8 cellular contexts compared by ENCODE assay signal in genomic region chr17:4948166-4948996, GRCh38. TPM values are rescaled to one million over a fixed set of nuclear protein-coding genes. Genes with fewer than 3 reads are reported as not detected.
DNase-seq lines count a peak whose midpoint lies in the region; ATAC-seq and TF ChIP-seq lines count a peak whose summit lies in the region.

PFN1 (minus strand) TSS chr17:4948530; CDS start chr17:4948394, 136 bp downstream.

- peak; percentile 92 for TF ChIP-seq POLR2A in Raji (IDR thresholded peaks at IDR 0.05; ENCODE audit: insufficient read depth, low read depth, low read length)

- peak; percentile 49 to 76 (median 61) for ATAC-seq in natural killer cell
- peak; percentile 25 to 43 for ATAC-seq in stimulated activated naive B cell treated with anti-CD40 and anti-IgM and Interleukin-4, amounts not matched to agents 10 μg/mL and 1 μg/mL and 100 μg/mL, for 72 hours (replicated peaks)

- H3K9me3 ChIP-seq in KOPT-K1 (ENCODE audit: insufficient read depth, low read length, poor library complexity, severe bottlenecking), result no peaks in the 10 kb centered on the region

- peaks cover 0 to 2% of the 10 kb centered on the region in 2 donors for H3K27me3 Mint-ChIP-seq in natural killer cell (ENCODE audit: low read depth in 2 of 2)
- H3K27me3 Mint-ChIP-seq in stimulated activated naive B cell treated with anti-CD40 and anti-IgM and Interleukin-4, amounts not matched to agents 10 μg/mL and 1 μg/mL and 100 μg/mL, for 72 hours, result no peaks in the 10 kb centered on the region

- H3K36me3 ChIP-seq in KOPT-K1 (ENCODE audit: insufficient read depth, low read length), result peaks cover 42% of the 10 kb centered on the region

- H3K27ac ChIP-seq in KOPT-K1 (ENCODE audit: low read depth, low read length, poor library complexity, severe bottlenecking), result peak within 1 kb of the TSS; percentile 99

- DNase-seq in AG08396 (ENCODE audit: low spot score), result peak; percentile 94
- peak; percentile 84 for DNase-seq in GM19238 (ENCODE audit: insufficient read length, low spot score)
- peak; percentile 85 for DNase-seq in activated T-helper 9 cell treated with anti-CD3 and anti-CD28 coated beads, Interleukin-2, amount 50 U/mL, for 16 hours (ENCODE audit: low read depth)
- peak; percentile 93 for DNase-seq in fibroblast of peridontal ligament (ENCODE audit: extremely low read depth)
- DNase-seq in natural killer cell, result peak; percentile 80
- peak; percentile 77 for DNase-seq in stimulated activated naive B cell treated with anti-CD40 and anti-IgM and Interleukin-4, amounts not matched to agents 10 μg/mL and 1 μg/mL and 100 μg/mL, for 72 hours

- intact Hi-C loops in natural killer cell (cut with micrococcal nuclease), result loop anchor here (1.0 to 5.0 kb wide), 3 partner anchors 8 to 469 kb away; partner anchors contain the start of genes NUP88, RNF167, SLC25A11 and SPAG7

- peak within 1 kb of the TSS; percentile 91 for H3K4me3 Mint-ChIP-seq in natural killer cell
- peak within 1 kb of the TSS; percentile 86 to 91 for H3K4me3 Mint-ChIP-seq in stimulated activated naive B cell treated with anti-CD40 and anti-IgM and Interleukin-4, amounts not matched to agents 10 μg/mL and 1 μg/mL and 100 μg/mL, for 72 hours

- no peak for TF ChIP-seq CTCF in natural killer cell (IDR thresholded peaks at IDR 0.05)

- H3K9me3 Mint-ChIP-seq in natural killer cell, result no peaks in the 10 kb centered on the region
- no peaks in the 10 kb centered on the region for H3K9me3 Mint-ChIP-seq in stimulated activated naive B cell treated with anti-CD40 and anti-IgM and Interleukin-4, amounts not matched to agents 10 μg/mL and 1 μg/mL and 100 μg/mL, for 72 hours

- peak within 1 kb of the TSS; percentile 87 to 93 for H3K27ac Mint-ChIP-seq in natural killer cell
- peak within 1 kb of the TSS; percentile 95 for H3K27ac Mint-ChIP-seq in stimulated activated naive B cell treated with anti-CD40 and anti-IgM and Interleukin-4, amounts not matched to agents 10 μg/mL and 1 μg/mL and 100 μg/mL, for 72 hours

- peaks cover 14% of the 10 kb centered on the region for H3K36me3 Mint-ChIP-seq in natural killer cell
- H3K36me3 Mint-ChIP-seq in stimulated activated naive B cell treated with anti-CD40 and anti-IgM and Interleukin-4, amounts not matched to agents 10 μg/mL and 1 μg/mL and 100 μg/mL, for 72 hours, result peaks cover 40 to 52% of the 10 kb centered on the region in 2 donors

- peaks cover 49 to 57% of the 10 kb centered on the region in 2 donors for H3K4me1 Mint-ChIP-seq in natural killer cell
- H3K4me1 Mint-ChIP-seq in stimulated activated naive B cell treated with anti-CD40 and anti-IgM and Interleukin-4, amounts not matched to agents 10 μg/mL and 1 μg/mL and 100 μg/mL, for 72 hours, result peaks cover 41 to 57% of the 10 kb centered on the region in 2 donors

RNA-seq across cellular contexts. Expression of gene PFN1, which starts in this region (rescaled TPM):
- total RNA-seq in natural killer cell, result 1,000 to 10,000 TPM; 1,278 to 1,379 (median 1,308) TPM

Comparison
In these comparisons a context has a peak if more than half of its experiments do, and no peak if none do; other contexts are left out.
1. Peak in every context shown above with its lines: DNase-seq, ATAC-seq and H3K27ac ChIP-seq.